In genomic region chr2:232438951-232439757, GRCh38 we compare ENCODE assay signal across 9 cellular contexts. TPM values are rescaled to one million over a fixed set of nuclear protein-coding genes. Genes with fewer than 3 reads are reported as not detected.
DNase-seq lines count a peak whose midpoint lies in the region; ATAC-seq, FAIRE-seq and TF ChIP-seq lines count a peak whose summit lies in the region.
"Had no signal": no experiment of that assay in that cellular context is flagged by ENCODE, and none has a peak within 500 bp of the region (broad histone marks: within the 10 kb centered on the region; RNA-seq: fewer than 3 reads in every experiment).

No MANE protein-coding gene starts in this region.

- H3K4me1 Mint-ChIP-seq in CD4-positive, CD25-positive, alpha-beta regulatory T cell = peaks cover 0 to 11% (median 0%) of the 10 kb centered on the region in 4 donors
- peaks cover 10% of the 10 kb centered on the region for H3K4me1 Mint-ChIP-seq in stimulated activated effector memory CD8-positive, alpha-beta T cell treated with anti-CD3 and anti-CD28 coated beads, Interleukin-12 subunit alpha, Interleukin-12 subunit beta, amount 100 ng/mL, for 72 hours

- no peaks in the 10 kb centered on the region for H3K9me1 ChIP-seq in keratinocyte (ENCODE audit: control insufficient read depth, extremely low read depth, insufficient read depth, low read length)

- no peaks in the 10 kb centered on the region for H3K4me1 ChIP-seq in CD4-positive, CD25-positive, alpha-beta regulatory T cell (ENCODE audit: control insufficient read depth, insufficient read depth, low read length, poor library complexity, severe bottlenecking)
- H3K4me1 ChIP-seq in keratinocyte (ENCODE audit: control insufficient read depth, extremely low read depth, insufficient read depth, low read length) = no peaks in the 10 kb centered on the region

- peak in 1 of 2 donors; percentile 19 for ATAC-seq in CD4-positive, CD25-positive, alpha-beta regulatory T cell (ENCODE audit: low read depth in 2 of 2)
- ATAC-seq in stimulated activated effector memory CD8-positive, alpha-beta T cell treated with anti-CD3 and anti-CD28 coated beads, Interleukin-12 subunit alpha, Interleukin-12 subunit beta, amount 100 ng/mL, for 72 hours = peak; percentile 33
- ATAC-seq in HG02678 (IDR thresholded peaks at IDR 0.05; ENCODE audit: unreplicated experiment) (no peak), HG02571 (IDR thresholded peaks at IDR 0.05; ENCODE audit: unreplicated experiment) (no peak)

- no peaks in the 10 kb centered on the region for H3K36me3 ChIP-seq in CD4-positive, CD25-positive, alpha-beta regulatory T cell (ENCODE audit: control insufficient read depth, insufficient read depth, low read length)
- no peaks in the 10 kb centered on the region for H3K36me3 ChIP-seq in keratinocyte (ENCODE audit: control insufficient read depth in 2 of 2, extremely low read depth in 1 of 2, insufficient read depth in 2 of 2, low read length in 2 of 2)

- H3K4me3 Mint-ChIP-seq in CD4-positive, CD25-positive, alpha-beta regulatory T cell = no peak overlapping the region
- H3K4me3 Mint-ChIP-seq in stimulated activated effector memory CD8-positive, alpha-beta T cell treated with anti-CD3 and anti-CD28 coated beads, Interleukin-12 subunit alpha, Interleukin-12 subunit beta, amount 100 ng/mL, for 72 hours = no peak overlapping the region

- H3K9me3 Mint-ChIP-seq in CD4-positive, CD25-positive, alpha-beta regulatory T cell = peaks cover 0 to 2% (median 0%) of the 10 kb centered on the region in 7 donors
- H3K9me3 Mint-ChIP-seq in stimulated activated effector memory CD8-positive, alpha-beta T cell treated with anti-CD3 and anti-CD28 coated beads, Interleukin-12 subunit alpha, Interleukin-12 subunit beta, amount 100 ng/mL, for 72 hours = no peaks in the 10 kb centered on the region

- H3K27ac Mint-ChIP-seq in CD4-positive, CD25-positive, alpha-beta regulatory T cell = no peak overlapping the region
- no peak overlapping the region for H3K27ac Mint-ChIP-seq in stimulated activated effector memory CD8-positive, alpha-beta T cell treated with anti-CD3 and anti-CD28 coated beads, Interleukin-12 subunit alpha, Interleukin-12 subunit beta, amount 100 ng/mL, for 72 hours

- TF ChIP-seq CTCF in LNCaP clone FGC (IDR thresholded peaks at IDR 0.05; ENCODE audit: control insufficient read depth, extremely low read depth, insufficient read depth) (peak; percentile 49), keratinocyte (optimal IDR thresholded peaks at IDR 0.05 in 1 of 3, IDR thresholded peaks at IDR 0.05 in 1 of 3, conservative IDR thresholded peaks at IDR 0.05 in 1 of 3; ENCODE audit: extremely low read depth in 1 of 3, insufficient read depth in 2 of 3, low read length in 3 of 3) (no peak)

- H3K9ac ChIP-seq in keratinocyte (ENCODE audit: control insufficient read depth, extremely low read depth, insufficient read depth, low read length) = no peak overlapping the region

- no peaks in the 10 kb centered on the region for H3K79me2 ChIP-seq in keratinocyte (ENCODE audit: control insufficient read depth, insufficient read depth, low read length)

- H3K36me3 Mint-ChIP-seq in CD4-positive, CD25-positive, alpha-beta regulatory T cell = no peaks in the 10 kb centered on the region
- no peaks in the 10 kb centered on the region for H3K36me3 Mint-ChIP-seq in stimulated activated effector memory CD8-positive, alpha-beta T cell treated with anti-CD3 and anti-CD28 coated beads, Interleukin-12 subunit alpha, Interleukin-12 subunit beta, amount 100 ng/mL, for 72 hours

- peak in 2 of 3 donors; percentile 12 to 15 for DNase-seq in CD4-positive, CD25-positive, alpha-beta regulatory T cell
- no peak for DNase-seq in LNCaP clone FGC (ENCODE audit: low read depth)
- DNase-seq in activated naive CD4-positive, alpha-beta T cell treated with Interleukin-2 at 50 U/mL for 16 hours = peak; percentile 48
- no peak for DNase-seq in keratinocyte (ENCODE audit: low read depth, low spot score)
- peak in 1 of 2 donors; percentile 73 for DNase-seq in stimulated activated effector memory CD8-positive, alpha-beta T cell treated with anti-CD3 and anti-CD28 coated beads, Interleukin-12 subunit alpha, Interleukin-12 subunit beta, amount 100 ng/mL, for 72 hours (ENCODE audit: low spot score in 2 of 2)
- no peak for DNase-seq in epidermal melanocyte (ENCODE audit: insufficient read length, low spot score)

- no peaks in the 10 kb centered on the region for H3K27me3 Mint-ChIP-seq in CD4-positive, CD25-positive, alpha-beta regulatory T cell

- H3K4me3 ChIP-seq in CD4-positive, CD25-positive, alpha-beta regulatory T cell (ENCODE audit: low read depth, low read length) = no peak overlapping the region
- H3K4me3 ChIP-seq in LNCaP clone FGC (ENCODE audit: low read depth, low read length) = no peak overlapping the region
- H3K4me3 ChIP-seq in keratinocyte (ENCODE audit: control insufficient read depth in 2 of 3, extremely low read depth in 1 of 3, insufficient read depth in 2 of 3, low read depth in 1 of 3, low read length in 3 of 3) = no peak overlapping the region

- no peaks in the 10 kb centered on the region for H4K20me1 ChIP-seq in keratinocyte (ENCODE audit: control insufficient read depth, extremely low read depth, insufficient read depth, low read length)

- H3K27ac ChIP-seq in CD4-positive, CD25-positive, alpha-beta regulatory T cell (ENCODE audit: insufficient read depth, low read length, poor library complexity, severe bottlenecking) = no peak overlapping the region
- no peak overlapping the region for H3K27ac ChIP-seq in keratinocyte (ENCODE audit: control insufficient read depth, insufficient read depth, low read length)

- H3K4me2 ChIP-seq in keratinocyte (ENCODE audit: control insufficient read depth, extremely low read depth, insufficient read depth, low read depth, low read length) = no peak overlapping the region

- peak; percentile 81 for FAIRE-seq in keratinocyte (lab: Jason Lieb, UNC)

- H3K9me3 ChIP-seq in CD4-positive, CD25-positive, alpha-beta regulatory T cell (ENCODE audit: control insufficient read depth in 2 of 2, low read length in 2 of 2) = no peaks in the 10 kb centered on the region
- no peaks in the 10 kb centered on the region for H3K9me3 ChIP-seq in keratinocyte (ENCODE audit: control insufficient read depth, low read depth, low read length)

- H2AFZ ChIP-seq in keratinocyte (ENCODE audit: control insufficient read depth, low read length) = no peak overlapping the region

- dilution Hi-C loops in keratinocyte (cut with MboI; ENCODE audit: extremely low pct_ligation_motif_present, low sequenced_read_pairs) = loop anchor here (25.0 kb wide), 1 partner anchor 552 kb away; no protein-coding TSS in a partner anchor

- no peaks in the 10 kb centered on the region for H3K27me3 ChIP-seq in CD4-positive, CD25-positive, alpha-beta regulatory T cell (ENCODE audit: control insufficient read depth, insufficient read depth, low read length)
- peaks cover 3% of the 10 kb centered on the region for H3K27me3 ChIP-seq in keratinocyte (ENCODE audit: control insufficient read depth, extremely low read depth, insufficient read depth, low read length)

RNA-seq across cellular contexts. Expression of gene ALPI, which starts 16.8 kb away (rescaled TPM):
- total RNA-seq in CD4-positive, CD25-positive, alpha-beta regulatory T cell = not detected
- not detected for polyA plus RNA-seq in CD4-positive, CD25-positive, alpha-beta regulatory T cell
- polyA plus RNA-seq in keratinocyte = not detected in 3 replicates
- not detected for polyA plus RNA-seq in keratinocyte (2011; ENCODE audit: low read depth)
- not detected in 2 replicates for polyA plus RNA-seq in keratinocyte (2011; cell fraction: cytosol; rRNA removed)
- polyA plus RNA-seq in keratinocyte (2011; cell fraction: nucleus; rRNA removed) = not detected in 2 replicates
- not detected in 2 replicates for polyA plus RNA-seq in keratinocyte (2012; ENCODE audit: low replicate concordance)
- polyA minus RNA-seq in keratinocyte = not detected in 3 replicates
- not detected for polyA minus RNA-seq in keratinocyte (2011; cell fraction: cytosol; rRNA and poly(A)+ RNA removed)
- polyA minus RNA-seq in keratinocyte (2011; cell fraction: nucleus; rRNA and poly(A)+ RNA removed) = not detected in 2 replicates

RNA-seq across cellular contexts. Expression of gene ALPG, which starts 32.5 kb away (rescaled TPM):
- total RNA-seq in CD4-positive, CD25-positive, alpha-beta regulatory T cell = not detected
- not detected for polyA plus RNA-seq in CD4-positive, CD25-positive, alpha-beta regulatory T cell
- polyA plus RNA-seq in keratinocyte = not detected in 3 replicates
- polyA plus RNA-seq in keratinocyte (2011; ENCODE audit: low read depth) = not detected
- not detected in 2 replicates for polyA plus RNA-seq in keratinocyte (2011; cell fraction: cytosol; rRNA removed)
- not detected in 2 replicates for polyA plus RNA-seq in keratinocyte (2011; cell fraction: nucleus; rRNA removed)
- not detected in 2 replicates for polyA plus RNA-seq in keratinocyte (2012; ENCODE audit: low replicate concordance)
- not detected in 3 replicates for polyA minus RNA-seq in keratinocyte
- not detected for polyA minus RNA-seq in keratinocyte (2011; cell fraction: cytosol; rRNA and poly(A)+ RNA removed)
- polyA minus RNA-seq in keratinocyte (2011; cell fraction: nucleus; rRNA and poly(A)+ RNA removed) = not detected in 2 replicates
- polyA plus RNA-seq: adipose tissue had no signal

RNA-seq across cellular contexts. Expression of gene ECEL1, which starts 48.5 kb away (rescaled TPM):
- not detected for total RNA-seq in CD4-positive, CD25-positive, alpha-beta regulatory T cell
- polyA plus RNA-seq in CD4-positive, CD25-positive, alpha-beta regulatory T cell = not detected
- not detected in 3 replicates for polyA plus RNA-seq in keratinocyte
- not detected for polyA plus RNA-seq in keratinocyte (2011; ENCODE audit: low read depth)
- not detected in 2 replicates for polyA plus RNA-seq in keratinocyte (2011; cell fraction: cytosol; rRNA removed)
- not detected in 2 replicates for polyA plus RNA-seq in keratinocyte (2011; cell fraction: nucleus; rRNA removed)
- not detected in 2 replicates for polyA plus RNA-seq in keratinocyte (2012; ENCODE audit: low replicate concordance)
- not detected in 3 replicates for polyA minus RNA-seq in keratinocyte
- polyA minus RNA-seq in keratinocyte (2011; cell fraction: cytosol; rRNA and poly(A)+ RNA removed) = not detected
- polyA minus RNA-seq in keratinocyte (2011; cell fraction: nucleus; rRNA and poly(A)+ RNA removed) = not detected in 2 replicates

Comparison
In these comparisons a context has a peak if more than half of its experiments do, and no peak if none do; other contexts are left out.
1. DNase-seq: peak in CD4-positive, CD25-positive, alpha-beta regulatory T cell (2 of 3) and activated naive CD4-positive, alpha-beta T cell treated with Interleukin-2 at 50 U/mL for 16 hours (single experiment); none in LNCaP clone FGC (single experiment), keratinocyte (single experiment) and epidermal melanocyte (single experiment).